Comparison of ENCODE assay signal across 1 cellular context in the genomic region with DNA sequence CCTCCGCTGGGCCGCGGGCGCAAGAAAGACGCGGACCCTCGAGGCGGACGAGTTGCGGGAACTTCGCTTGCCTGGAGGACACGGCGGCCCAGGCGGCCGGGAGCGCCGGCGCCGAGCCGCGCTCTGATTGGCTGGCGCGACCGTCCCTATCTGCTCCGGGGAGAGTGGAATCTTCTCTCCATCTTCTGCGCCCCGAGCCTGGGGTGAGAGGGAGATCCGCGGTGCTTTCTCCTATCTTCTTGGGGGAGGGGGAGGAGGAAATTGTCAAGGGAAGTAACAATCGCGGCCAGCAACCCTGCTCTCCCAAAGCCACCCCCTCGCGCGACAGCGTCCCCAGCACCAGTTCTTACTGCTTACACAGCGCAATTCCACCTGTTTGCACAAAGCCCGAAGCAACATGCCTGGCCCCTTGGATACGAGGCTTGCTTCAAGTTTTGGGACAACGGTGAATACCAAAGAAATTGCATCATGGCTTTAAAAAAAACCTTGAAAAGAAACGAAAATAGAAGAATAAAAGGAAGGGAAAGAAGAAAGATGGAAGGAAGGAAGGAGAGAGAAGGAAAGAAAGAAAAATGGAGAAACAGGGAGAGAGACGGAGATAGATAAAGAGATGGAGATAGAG.
A peak's percentile ranks its signal among the peaks of the same experiment; 100 is the strongest.
TF ChIP-seq lines count a peak whose summit lies in the region.

No MANE protein-coding gene starts in this region.

TF ChIP-seq in K562, 482 proteins besides CTCF, POLR2A, EP300 and RAD21 (continued from another document):
- TF ChIP-seq, protein P1, sequence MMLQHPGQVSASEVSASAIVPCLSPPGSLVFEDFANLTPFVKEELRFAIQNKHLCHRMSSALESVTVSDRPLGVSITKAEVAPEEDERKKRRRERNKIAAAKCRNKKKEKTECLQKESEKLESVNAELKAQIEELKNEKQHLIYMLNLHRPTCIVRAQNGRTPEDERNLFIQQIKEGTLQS (IDR thresholded peaks at IDR 0.05) = peak; percentile 33
- TF ChIP-seq, protein P1 (CRISPR knock-in tag; conservative IDR thresholded peaks at IDR 0.05) = no peak
- TF ChIP-seq C11orf30 (IDR thresholded peaks at IDR 0.05; ENCODE audit: low read depth) = no peak
